1 cellular context compared by ENCODE assay signal in the genomic region with DNA sequence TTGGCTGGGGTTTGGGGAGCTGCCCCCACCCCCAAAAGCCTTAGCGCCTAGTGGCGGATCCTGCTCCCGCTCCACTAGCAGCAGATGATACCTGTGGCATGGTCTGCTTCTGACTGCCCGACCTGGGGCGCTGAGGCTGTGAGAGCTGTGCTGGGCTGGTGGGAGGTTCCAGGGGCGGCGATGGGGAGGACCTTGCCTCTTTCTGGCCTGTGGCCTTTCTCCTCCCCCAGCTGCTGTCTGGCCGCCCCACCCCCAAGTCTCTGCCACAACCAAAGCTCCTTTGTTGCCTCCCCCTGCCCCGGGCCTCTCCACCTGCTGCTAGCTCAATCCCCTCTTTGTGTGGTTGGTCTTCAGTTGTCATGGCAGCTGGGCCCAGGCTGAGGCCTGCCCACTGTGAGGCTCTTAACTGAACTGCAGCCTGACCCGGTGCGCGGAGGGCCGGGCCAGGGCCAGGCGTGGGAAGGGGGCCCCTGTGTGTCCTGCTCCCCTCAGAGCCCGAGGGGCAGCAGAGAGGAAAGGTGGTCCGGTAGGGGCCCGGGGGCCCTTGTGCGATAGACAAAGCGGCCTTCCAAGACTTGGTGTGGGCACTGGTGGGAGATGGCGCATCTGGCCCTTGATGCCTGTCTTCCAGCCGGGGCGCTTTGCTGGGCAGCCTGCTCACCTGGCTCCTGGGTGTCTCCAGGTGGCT.
A peak's percentile ranks its signal among the peaks of the same experiment; 100 is the strongest.
TF ChIP-seq lines count a peak whose summit lies in the region.

No MANE protein-coding gene starts in this region.

TF ChIP-seq in HepG2, 621 proteins besides CTCF, POLR2A, EP300 and RAD21 (continued from another document and continues in another):
- TF ChIP-seq, protein P1, sequence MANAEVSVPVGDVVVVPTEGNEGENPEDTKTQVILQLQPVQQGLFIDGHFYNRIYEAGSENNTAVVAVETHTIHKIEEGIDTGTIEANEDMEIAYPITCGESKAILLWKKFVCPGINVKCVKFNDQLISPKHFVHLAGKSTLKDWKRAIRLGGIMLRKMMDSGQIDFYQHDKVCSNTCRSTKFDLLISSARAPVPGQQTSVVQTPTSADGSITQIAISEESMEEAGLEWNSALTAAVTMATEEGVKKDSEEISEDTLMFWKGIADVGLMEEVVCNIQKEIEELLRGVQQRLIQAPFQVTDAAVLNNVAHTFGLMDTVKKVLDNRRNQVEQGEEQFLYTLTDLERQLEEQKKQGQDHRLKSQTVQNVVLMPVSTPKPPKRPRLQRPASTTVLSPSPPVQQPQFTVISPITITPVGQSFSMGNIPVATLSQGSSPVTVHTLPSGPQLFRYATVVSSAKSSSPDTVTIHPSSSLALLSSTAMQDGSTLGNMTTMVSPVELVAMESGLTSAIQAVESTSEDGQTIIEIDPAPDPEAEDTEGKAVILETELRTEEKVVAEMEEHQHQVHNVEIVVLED (CRISPR knock-in tag; IDR thresholded peaks at IDR 0.05; ENCODE audit: borderline replicate concordance): peak; percentile 60; the same call in 1 of the 2 replicates
- TF ChIP-seq ASH2L (IDR thresholded peaks at IDR 0.05; ENCODE audit: insufficient read length, low read depth, low read length) (peak; percentile 58), ZNF878 (CRISPR knock-in tag; IDR thresholded peaks at IDR 0.05) (no peak), ZNF614 (CRISPR knock-in tag; IDR thresholded peaks at IDR 0.05; ENCODE audit: borderline replicate concordance) (peak; percentile 43; the same call in 1 of the 2 replicates), CC2D1A (CRISPR knock-in tag; IDR thresholded peaks at IDR 0.05) (no peak), BRCA1 (CRISPR knock-in tag; IDR thresholded peaks at IDR 0.05) (0 out of 2 replicates have a peak, but pooled peaks have one; percentile 38), XBP1 (CRISPR knock-in tag; IDR thresholded peaks at IDR 0.05) (no peak), TCF7L2 (IDR thresholded peaks at IDR 0.05; ENCODE audit: low read depth, low read length) (no peak), ZNF776 (CRISPR knock-in tag; IDR thresholded peaks at IDR 0.05) (no peak), ZNF33B (CRISPR knock-in tag; IDR thresholded peaks at IDR 0.05) (no peak; the same call in 1 of the 2 replicates), SRY (CRISPR knock-in tag; IDR thresholded peaks at IDR 0.05) (no peak), NCOR1 (IDR thresholded peaks at IDR 0.05; ENCODE audit: borderline replicate concordance, low read length) (peak; percentile 81; the same call in 1 of the 2 replicates), ZNF644 (CRISPR knock-in tag; IDR thresholded peaks at IDR 0.05; ENCODE audit: low read depth) (peak; percentile 47; the same call in 1 of the 2 replicates), SNAPC2 (CRISPR knock-in tag; IDR thresholded peaks at IDR 0.05) (no peak), ZNF724P (CRISPR knock-in tag; IDR thresholded peaks at IDR 0.05; ENCODE audit: borderline replicate concordance) (no peak), ZNF607 (CRISPR knock-in tag; IDR thresholded peaks at IDR 0.05; ENCODE audit: borderline replicate concordance) (0 out of 2 replicates have a peak, but pooled peaks have one; percentile 38), ZNF331 (CRISPR knock-in tag; IDR thresholded peaks at IDR 0.05) (no peak; the same call in 1 of the 2 replicates), ZNF747 (CRISPR knock-in tag; IDR thresholded peaks at IDR 0.05; ENCODE audit: borderline replicate concordance) (0 out of 2 replicates have a peak, but pooled peaks have one; percentile 60), ZNF383 (CRISPR knock-in tag; IDR thresholded peaks at IDR 0.05; ENCODE audit: borderline replicate concordance) (no peak), JDP2 (CRISPR knock-in tag; IDR thresholded peaks at IDR 0.05; ENCODE audit: borderline replicate concordance) (no peak), PCBP1 (IDR thresholded peaks at IDR 0.05; ENCODE audit: borderline replicate concordance, low read depth, low read length) (0 out of 2 replicates have a peak, but pooled peaks have one; percentile 79), ZNF709 (CRISPR knock-in tag; IDR thresholded peaks at IDR 0.05) (no peak), MAF1 (CRISPR knock-in tag; IDR thresholded peaks at IDR 0.05; ENCODE audit: borderline replicate concordance) (peak; percentile 91), HNRNPLL (IDR thresholded peaks at IDR 0.05; ENCODE audit: low read depth, low read length, poor library complexity, severe bottlenecking) (peak; percentile 67), CBX5 (CRISPR knock-in tag; IDR thresholded peaks at IDR 0.05; ENCODE audit: borderline replicate concordance) (no peak), ZSCAN30 (CRISPR knock-in tag; IDR thresholded peaks at IDR 0.05) (peak; percentile 67; the same call in 1 of the 2 replicates), ZNF816 (CRISPR knock-in tag; IDR thresholded peaks at IDR 0.05; ENCODE audit: borderline replicate concordance) (no peak), SNAPC4 (CRISPR knock-in tag; IDR thresholded peaks at IDR 0.05) (no peak), ETV6 (CRISPR knock-in tag; conservative IDR thresholded peaks at IDR 0.05) (no peak), SRSF4 (IDR thresholded peaks at IDR 0.05; ENCODE audit: low read depth, low read length, poor library complexity, severe bottlenecking) (no peak), ETV5 (CRISPR knock-in tag; IDR thresholded peaks at IDR 0.05; ENCODE audit: borderline replicate concordance) (no peak), ZFX (CRISPR knock-in tag; IDR thresholded peaks at IDR 0.05; ENCODE audit: low read depth) (peak; percentile 96), ZNF253 (CRISPR knock-in tag; IDR thresholded peaks at IDR 0.05; ENCODE audit: borderline replicate concordance) (no peak; the same call in 1 of the 2 replicates), SPEN (CRISPR knock-in tag; IDR thresholded peaks at IDR 0.05; ENCODE audit: low read depth) (peak; percentile 84), ZBTB7B (CRISPR knock-in tag; IDR thresholded peaks at IDR 0.05) (peak; percentile 76), ZNF34 (CRISPR knock-in tag; IDR thresholded peaks at IDR 0.05; ENCODE audit: borderline replicate concordance) (no peak), SCMH1 (CRISPR knock-in tag; IDR thresholded peaks at IDR 0.05; ENCODE audit: borderline replicate concordance) (no peak), RORA (CRISPR knock-in tag; IDR thresholded peaks at IDR 0.05) (no peak), ZFP41 (CRISPR knock-in tag; IDR thresholded peaks at IDR 0.05; ENCODE audit: borderline replicate concordance) (no peak), ATF4 (CRISPR knock-in tag; IDR thresholded peaks at IDR 0.05) (no peak), ZNF672 (CRISPR knock-in tag; IDR thresholded peaks at IDR 0.05) (no peak), CBX1 (IDR thresholded peaks at IDR 0.05; ENCODE audit: low read depth) (peak; percentile 62), E2F2 (CRISPR knock-in tag; IDR thresholded peaks at IDR 0.05; ENCODE audit: borderline replicate concordance) (0 out of 2 replicates have a peak, but pooled peaks have one; percentile 38), DNMT3B (CRISPR knock-in tag; conservative IDR thresholded peaks at IDR 0.05) (no peak; the same call in 1 of the 2 replicates), CENPT (CRISPR knock-in tag; IDR thresholded peaks at IDR 0.05; ENCODE audit: low read depth) (no peak), IKZF5 (CRISPR knock-in tag; IDR thresholded peaks at IDR 0.05) (peak; percentile 71; the same call in 1 of the 2 replicates), ZNF350 (CRISPR knock-in tag; IDR thresholded peaks at IDR 0.05; ENCODE audit: borderline replicate concordance, low read depth) (peak; percentile 72; the same call in 1 of the 2 replicates), FOSL1 (CRISPR knock-in tag; IDR thresholded peaks at IDR 0.05; ENCODE audit: borderline replicate concordance) (no peak)
- TF ChIP-seq, protein P2, sequence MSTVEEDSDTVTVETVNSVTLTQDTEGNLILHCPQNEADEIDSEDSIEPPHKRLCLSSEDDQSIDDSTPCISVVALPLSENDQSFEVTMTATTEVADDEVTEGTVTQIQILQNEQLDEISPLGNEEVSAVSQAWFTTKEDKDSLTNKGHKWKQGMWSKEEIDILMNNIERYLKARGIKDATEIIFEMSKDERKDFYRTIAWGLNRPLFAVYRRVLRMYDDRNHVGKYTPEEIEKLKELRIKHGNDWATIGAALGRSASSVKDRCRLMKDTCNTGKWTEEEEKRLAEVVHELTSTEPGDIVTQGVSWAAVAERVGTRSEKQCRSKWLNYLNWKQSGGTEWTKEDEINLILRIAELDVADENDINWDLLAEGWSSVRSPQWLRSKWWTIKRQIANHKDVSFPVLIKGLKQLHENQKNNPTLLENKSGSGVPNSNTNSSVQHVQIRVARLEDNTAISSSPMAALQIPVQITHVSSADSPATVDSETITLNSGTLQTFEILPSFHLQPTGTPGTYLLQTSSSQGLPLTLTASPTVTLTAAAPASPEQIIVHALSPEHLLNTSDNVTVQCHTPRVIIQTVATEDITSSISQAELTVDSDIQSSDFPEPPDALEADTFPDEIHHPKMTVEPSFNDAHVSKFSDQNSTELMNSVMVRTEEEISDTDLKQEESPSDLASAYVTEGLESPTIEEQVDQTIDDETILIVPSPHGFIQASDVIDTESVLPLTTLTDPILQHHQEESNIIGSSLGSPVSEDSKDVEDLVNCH (CRISPR knock-in tag; IDR thresholded peaks at IDR 0.05): no peak
- TF ChIP-seq, protein P3, sequence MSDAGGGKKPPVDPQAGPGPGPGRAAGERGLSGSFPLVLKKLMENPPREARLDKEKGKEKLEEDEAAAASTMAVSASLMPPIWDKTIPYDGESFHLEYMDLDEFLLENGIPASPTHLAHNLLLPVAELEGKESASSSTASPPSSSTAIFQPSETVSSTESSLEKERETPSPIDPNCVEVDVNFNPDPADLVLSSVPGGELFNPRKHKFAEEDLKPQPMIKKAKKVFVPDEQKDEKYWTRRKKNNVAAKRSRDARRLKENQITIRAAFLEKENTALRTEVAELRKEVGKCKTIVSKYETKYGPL (CRISPR knock-in tag; IDR thresholded peaks at IDR 0.05): no peak
- TF ChIP-seq, protein P4, sequence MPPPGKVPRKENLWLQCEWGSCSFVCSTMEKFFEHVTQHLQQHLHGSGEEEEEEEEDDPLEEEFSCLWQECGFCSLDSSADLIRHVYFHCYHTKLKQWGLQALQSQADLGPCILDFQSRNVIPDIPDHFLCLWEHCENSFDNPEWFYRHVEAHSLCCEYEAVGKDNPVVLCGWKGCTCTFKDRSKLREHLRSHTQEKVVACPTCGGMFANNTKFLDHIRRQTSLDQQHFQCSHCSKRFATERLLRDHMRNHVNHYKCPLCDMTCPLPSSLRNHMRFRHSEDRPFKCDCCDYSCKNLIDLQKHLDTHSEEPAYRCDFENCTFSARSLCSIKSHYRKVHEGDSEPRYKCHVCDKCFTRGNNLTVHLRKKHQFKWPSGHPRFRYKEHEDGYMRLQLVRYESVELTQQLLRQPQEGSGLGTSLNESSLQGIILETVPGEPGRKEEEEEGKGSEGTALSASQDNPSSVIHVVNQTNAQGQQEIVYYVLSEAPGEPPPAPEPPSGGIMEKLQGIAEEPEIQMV (CRISPR knock-in tag; IDR thresholded peaks at IDR 0.05; ENCODE audit: low read depth): 0 out of 2 replicates have a peak, but pooled peaks have one; percentile 54
